Comparison of ENCODE assay signal across 25 cellular contexts in genomic region chr3:157602424-157602823, GRCh38.
DNase-seq lines count a peak whose midpoint lies in the region; ATAC-seq, FAIRE-seq and TF ChIP-seq lines count a peak whose summit lies in the region.
"Had no signal": no experiment of that assay in that cellular context is flagged by ENCODE, and none has a peak within 500 bp of the region (broad histone marks: within the 10 kb centered on the region; RNA-seq: fewer than 3 reads in every experiment).

No MANE protein-coding gene starts in this region.

- H3K23ac ChIP-seq in IMR-90 (ENCODE audit: low read depth, low read length): no peak overlapping the region
- no peak overlapping the region for H3K23ac ChIP-seq in H1 (ENCODE audit: insufficient read length)

- H3K79me2 ChIP-seq in HepG2 (ENCODE audit: insufficient read depth, low read length): no peaks in the 10 kb centered on the region
- H3K79me2 ChIP-seq in H1 (ENCODE audit: control insufficient read depth in 1 of 2, insufficient read depth in 2 of 2, low read length in 2 of 2): no peaks in the 10 kb centered on the region

- TF ChIP-seq CTCF in HepG2 (CRISPR knock-in tag; IDR thresholded peaks at IDR 0.05): no peak
- TF ChIP-seq CTCF in right lobe of liver (IDR thresholded peaks at IDR 0.05): no peak
- no peak for TF ChIP-seq CTCF in IMR-90 (conservative IDR thresholded peaks at IDR 0.05; ENCODE audit: low read depth, low read length)
- TF ChIP-seq CTCF in H1 (IDR thresholded peaks at IDR 0.05; ENCODE audit: control extremely low read depth in 1 of 3, insufficient read depth in 1 of 3, low read depth in 1 of 3, low read length in 3 of 3): no peak

- 3% methylated on average over 1 of the region's 1 CpG for WGBS in HepG2 (ENCODE audit: low lambda C conversion rate)
- 21% methylated on average over 1 of the region's 1 CpG for WGBS in right lobe of liver (ENCODE audit: insufficient coverage, low coverage, low lambda C conversion rate, missing lambda C conversion rate)
- WGBS in IMR-90 (ENCODE audit: extremely low coverage in 2 of 2, insufficient read length in 1 of 2), 2 experiments: no CpG with 5 or more reads among the region's 1 CpG
- 96% methylated on average over 1 of the region's 1 CpG; no CpG with 5 or more reads in 1 of the 2 experiments for WGBS in H1 (ENCODE audit: extremely low coverage in 1 of 2, insufficient coverage in 1 of 2, insufficient read length in 1 of 2, insufficient replicate concordance in 2 of 2, low coverage in 1 of 2, low lambda C conversion rate in 2 of 2, missing lambda C conversion rate in 1 of 2), 2 experiments

- H3K56ac ChIP-seq in IMR-90 (ENCODE audit: extremely low read depth, insufficient read depth, low read length): no peak overlapping the region
- H3K56ac ChIP-seq in H1 (replicated peaks; ENCODE audit: insufficient read length, low read depth, low read length): no peak overlapping the region

- H2BK20ac ChIP-seq in IMR-90 (ENCODE audit: low read depth, low read length) (no peak overlapping the region), H1 (ENCODE audit: low read length) (no peak overlapping the region)

- POLR2A ChIA-PET in HepG2 (lab: Yijun Ruan, JAX) (no interaction called here), IMR-90 (lab: Charles Lee; ENCODE audit: unreplicated experiment) (no interaction called here), H1 (lab: Charles Lee; ENCODE audit: partially characterized antibody) (no interaction called here)

- TF ChIP-seq POLR2A in HepG2 (IDR thresholded peaks at IDR 0.05; ENCODE audit: insufficient read depth in 1 of 2, low read depth in 2 of 2, low read length in 2 of 2) (no peak), right lobe of liver (IDR thresholded peaks at IDR 0.05) (no peak), IMR-90 (IDR thresholded peaks at IDR 0.05; ENCODE audit: low read depth, low read length) (no peak), H1 (IDR thresholded peaks at IDR 0.05; ENCODE audit: control extremely low read depth in 1 of 2, low read depth in 2 of 2, low read length in 2 of 2) (no peak)

- BruUV-seq in HepG2 (replicated peaks; lab: Mats Ljungman, UMichigan): no TSS peak
- BruUV-seq in IMR-90 (replicated peaks; lab: Mats Ljungman, UMichigan): no TSS peak

- H2BK12ac ChIP-seq in H1 (ENCODE audit: low read depth, low read length): no peak overlapping the region

- H2BK5ac ChIP-seq in IMR-90 (ENCODE audit: low read depth, low read length, poor library complexity, severe bottlenecking): no peak overlapping the region
- no peak overlapping the region for H2BK5ac ChIP-seq in H1 (ENCODE audit: low read depth, low read length)

- no peaks in the 10 kb centered on the region for H3K23me2 ChIP-seq in H1 (ENCODE audit: low read depth, low read length)

- ATAC-seq in HepG2 (no peak), right lobe of liver (no peak), IMR-90 (ENCODE audit: low read depth) (no peak)
- ATAC-seq: GM12878 had no signal

- H3K4me3 ChIP-seq in HepG2 (replicated peaks in 1 of 3; ENCODE audit: insufficient read depth in 1 of 3, low read depth in 2 of 3, low read length in 3 of 3): no peak overlapping the region
- H3K4me3 ChIP-seq in right lobe of liver: no peak overlapping the region
- no peak overlapping the region for H3K4me3 ChIP-seq in IMR-90 (ENCODE audit: insufficient read depth, low read depth, low read length)
- no peak overlapping the region for H3K4me3 ChIP-seq in H1 (ENCODE audit: extremely low read depth in 1 of 4, insufficient read depth in 2 of 4, low read depth in 3 of 4, low read length in 4 of 4)
- H3K4me3 ChIP-seq in effector memory CD4-positive, alpha-beta T cell (ENCODE audit: insufficient read depth, low read depth, low read length, poor library complexity, severe bottlenecking): no peak overlapping the region
- H3K4me3 ChIP-seq: BLaER1, GM12878 had no signal

- H3K9ac ChIP-seq in HepG2 (ENCODE audit: insufficient read depth, low read depth, low read length) (no peak overlapping the region), IMR-90 (ENCODE audit: low read depth, low read length) (no peak overlapping the region), H1 (replicated peaks in 1 of 4; ENCODE audit: extremely low read depth in 1 of 4, low read depth in 3 of 4, low read length in 3 of 4) (no peak overlapping the region)
- H3K9ac ChIP-seq: BLaER1 had no signal

- H2AFZ ChIP-seq in HepG2 (ENCODE audit: low read length) (no peak overlapping the region), IMR-90 (replicated peaks; ENCODE audit: low read length, poor library complexity) (no peak overlapping the region), H1 (ENCODE audit: low read length) (no peak overlapping the region)

- H2BK120ac ChIP-seq in IMR-90 (ENCODE audit: low read depth, low read length) (no peak overlapping the region), H1 (replicated peaks; ENCODE audit: low read depth, low read length) (no peak overlapping the region)

- H3K14ac ChIP-seq in IMR-90 (replicated peaks; ENCODE audit: low read depth, low read length) (no peak overlapping the region), H1 (ENCODE audit: insufficient read length) (no peak overlapping the region)

- H3K9me1 ChIP-seq in IMR-90 (ENCODE audit: insufficient read depth, low read length): no peaks in the 10 kb centered on the region

- in situ Hi-C loops in HepG2 (cut with HindIII; ENCODE audit: extremely low pct_ligation_motif_present, low pct_unique_long_range_greater_than_20kb): loop anchor here (25.0 kb wide), 1 partner anchor 935 kb away; no protein-coding TSS in a partner anchor
- in situ Hi-C loops in IMR-90 (cut with MboI; ENCODE audit: low sequenced_read_pairs): no loop called here

- no peak overlapping the region for H2AK9ac ChIP-seq in IMR-90 (replicated peaks; ENCODE audit: low read depth, low read length, poor library complexity)

- no peak for DNase-seq in HepG2 (ENCODE audit: low spot score)
- DNase-seq in right lobe of liver: no peak
- DNase-seq in IMR-90: no peak
- no peak for DNase-seq in H1 (ENCODE audit: low read depth in 1 of 2, low spot score in 2 of 2)
- DNase-seq in NCI-H2171 treated with DMSO at 0.1 percent for 48 hours (lab: John Stamatoyannopoulos, UW): no peak
- DNase-seq in effector memory CD4-positive, alpha-beta T cell: no peak
- DNase-seq: ACHN; BE2C; C1 segment of cervical spinal cord; CD4-positive, alpha-beta memory T cell; CD4-positive, CD25-positive, alpha-beta regulatory T cell; CD8-positive, alpha-beta memory T cell; COR-L47; DMS 273 treated with DMSO at 0.1 percent for 48 hours; DMS153; DMS53; DMS79; DND-41; EL; GDM1 had no signal

- CTCF ChIA-PET in HepG2 (lab: Yijun Ruan, JAX; ENCODE audit: low intra/inter-chr PET ratio, low total read pairs): no interaction called here
- CTCF ChIA-PET in IMR-90 (lab: Yijun Ruan, JAX): no interaction called here
- CTCF ChIA-PET in H1 (lab: Charles Lee; ENCODE audit: partially characterized antibody): interaction anchor here (1.1 to 2.6 kb wide), 3 partner anchors 10 to 29 kb away, joined by 3 to 9 read pairs (median 8); no protein-coding TSS in a partner anchor

- TF ChIP-seq EP300 in HepG2 (IDR thresholded peaks at IDR 0.05; ENCODE audit: low read depth in 2 of 2, low read length in 2 of 2) (no peak), HepG2 (CRISPR knock-in tag; IDR thresholded peaks at IDR 0.05; ENCODE audit: borderline replicate concordance) (no peak), H1 (IDR thresholded peaks at IDR 0.05; ENCODE audit: borderline replicate concordance in 1 of 2, low read depth in 2 of 2, low read length in 2 of 2) (no peak)

- no peaks in the 10 kb centered on the region for H3K36me3 ChIP-seq in HepG2 (replicated peaks in 1 of 2; ENCODE audit: control insufficient read depth in 1 of 2, insufficient read depth in 2 of 2, low read length in 2 of 2)
- no peaks in the 10 kb centered on the region for H3K36me3 ChIP-seq in right lobe of liver
- H3K36me3 ChIP-seq in IMR-90 (ENCODE audit: control insufficient read depth, insufficient read depth, low read length): no peaks in the 10 kb centered on the region
- no peaks in the 10 kb centered on the region for H3K36me3 ChIP-seq in H1 (ENCODE audit: control insufficient read depth in 2 of 4, insufficient read depth in 4 of 4, low read length in 3 of 4)
- no peaks in the 10 kb centered on the region for H3K36me3 ChIP-seq in effector memory CD4-positive, alpha-beta T cell (ENCODE audit: control insufficient read depth, insufficient read depth, low read length)
- H3K36me3 ChIP-seq: BE2C, BLaER1 had no signal

- no peak overlapping the region for H4K91ac ChIP-seq in IMR-90 (ENCODE audit: insufficient read depth, low read depth, low read length)
- no peak overlapping the region for H4K91ac ChIP-seq in H1 (replicated peaks; ENCODE audit: insufficient read length, low read length)

- no peak for TF ChIP-seq RAD21 in HepG2 (CRISPR knock-in tag; IDR thresholded peaks at IDR 0.05)
- no peak for TF ChIP-seq RAD21 in IMR-90 (IDR thresholded peaks at IDR 0.05; ENCODE audit: low read length)
- TF ChIP-seq RAD21 in H1 (IDR thresholded peaks at IDR 0.05 in 1 of 2, conservative IDR thresholded peaks at IDR 0.05 in 1 of 2; ENCODE audit: low read depth in 2 of 2, low read length in 2 of 2): no peak

- H4K8ac ChIP-seq in IMR-90 (ENCODE audit: low read depth in 2 of 2, low read length in 2 of 2) (no peak overlapping the region), H1 (ENCODE audit: extremely low read depth, insufficient read depth, low read length) (no peak overlapping the region)

- H3K4me1 ChIP-seq in HepG2 (ENCODE audit: insufficient read depth, low read length) (no peaks in the 10 kb centered on the region), right lobe of liver (no peaks in the 10 kb centered on the region), IMR-90 (ENCODE audit: control insufficient read depth, insufficient read depth, low read length) (no peaks in the 10 kb centered on the region), H1 (replicated peaks in 1 of 4; ENCODE audit: control insufficient read depth in 3 of 4, insufficient read depth in 4 of 4, low read length in 3 of 4) (no peaks in the 10 kb centered on the region)
- no peaks in the 10 kb centered on the region for H3K4me1 ChIP-seq in effector memory CD4-positive, alpha-beta T cell (ENCODE audit: control insufficient read depth, insufficient read depth, low read length, poor library complexity, severe bottlenecking)
- H3K4me1 ChIP-seq: BE2C had no signal

- H4K5ac ChIP-seq in IMR-90 (ENCODE audit: low read depth, low read length) (no peak overlapping the region), H1 (ENCODE audit: insufficient read length, low read depth, low read length) (no peak overlapping the region)

- H3K4me2 ChIP-seq in HepG2 (ENCODE audit: low read depth, low read length): no peak overlapping the region
- no peak overlapping the region for H3K4me2 ChIP-seq in IMR-90 (ENCODE audit: low read depth, low read length)
- no peak overlapping the region for H3K4me2 ChIP-seq in H1 (ENCODE audit: insufficient read depth in 1 of 2, low read depth in 2 of 2, low read length in 2 of 2)
- H3K4me2 ChIP-seq: BLaER1 had no signal

- H3K27ac ChIP-seq in HepG2 (ENCODE audit: extremely low read length, insufficient read depth, low read length) (no peak overlapping the region), right lobe of liver (no peak overlapping the region), IMR-90 (ENCODE audit: insufficient read depth, low read length) (no peak overlapping the region), H1 (ENCODE audit: low read depth, low read length) (no peak overlapping the region)
- no peak overlapping the region for H3K27ac ChIP-seq in effector memory CD4-positive, alpha-beta T cell (ENCODE audit: insufficient read depth, low read length, poor library complexity, severe bottlenecking)
- H3K27ac ChIP-seq: 22Rv1, BLaER1 had no signal

- H2AK5ac ChIP-seq in IMR-90 (ENCODE audit: low read depth, low read length): no peak overlapping the region
- no peak overlapping the region for H2AK5ac ChIP-seq in H1 (ENCODE audit: low read depth, low read length)

- intact Hi-C loops in HepG2 (cut with micrococcal nuclease; ENCODE audit: unreplicated experiment) (no loop called here), right lobe of liver (cut with DNase I) (no loop called here), IMR-90 (cut with micrococcal nuclease) (no loop called here)

- H3K27me3 ChIP-seq in HepG2 (ENCODE audit: control insufficient read depth in 1 of 2, insufficient read depth in 2 of 2, low read length in 2 of 2): no peaks in the 10 kb centered on the region
- H3K27me3 ChIP-seq in right lobe of liver: no peaks in the 10 kb centered on the region
- peaks cover 4% of the 10 kb centered on the region; the same call in 1 of the 2 replicates for H3K27me3 ChIP-seq in IMR-90 (ENCODE audit: control insufficient read depth, insufficient read depth, low read length)
- H3K27me3 ChIP-seq in H1 (replicated peaks in 1 of 4; ENCODE audit: control insufficient read depth in 3 of 4, extremely low read depth in 1 of 4, insufficient read depth in 3 of 4, low read length in 3 of 4): no peaks in the 10 kb centered on the region
- no peaks in the 10 kb centered on the region for H3K27me3 ChIP-seq in effector memory CD4-positive, alpha-beta T cell (replicated peaks; ENCODE audit: control insufficient read depth, insufficient read depth, low read length, poor library complexity, severe bottlenecking)
- H3K27me3 ChIP-seq: BE2C, BLaER1 had no signal

- no peaks in the 10 kb centered on the region for H3K9me3 ChIP-seq in HepG2 (ENCODE audit: low read length)
- no peaks in the 10 kb centered on the region for H3K9me3 ChIP-seq in right lobe of liver
- no peaks in the 10 kb centered on the region for H3K9me3 ChIP-seq in IMR-90 (ENCODE audit: control insufficient read depth, insufficient read depth, low read length)
- no peaks in the 10 kb centered on the region for H3K9me3 ChIP-seq in H1 (ENCODE audit: insufficient read depth in 2 of 2, low read depth in 1 of 2, low read length in 1 of 2)
- no peaks in the 10 kb centered on the region for H3K9me3 ChIP-seq in effector memory CD4-positive, alpha-beta T cell (ENCODE audit: control insufficient read depth, low read length)
- H3K9me3 ChIP-seq: BE2C, BLaER1 had no signal

- H3K18ac ChIP-seq in IMR-90 (ENCODE audit: low read depth, low read length) (no peak overlapping the region), H1 (ENCODE audit: extremely low read depth, low read length) (no peak overlapping the region)

- no peak for FAIRE-seq in HepG2 (lab: Jason Lieb, UNC)
- FAIRE-seq in H1 (lab: Jason Lieb, UNC): no peak
- FAIRE-seq: GM12878, GM12892, GM18507 had no signal

- H3K4ac ChIP-seq in IMR-90 (ENCODE audit: low read depth, low read length) (no peak overlapping the region), H1 (replicated peaks; ENCODE audit: insufficient read length, low read depth, low read length) (no peak overlapping the region)

- H4K20me1 ChIP-seq in HepG2 (ENCODE audit: insufficient read depth, low read length) (no peaks in the 10 kb centered on the region), IMR-90 (ENCODE audit: insufficient read depth, low read length) (no peaks in the 10 kb centered on the region), H1 (replicated peaks in 1 of 2; ENCODE audit: control insufficient read depth in 1 of 2, insufficient read depth in 2 of 2, low read length in 2 of 2) (no peaks in the 10 kb centered on the region)
- H4K20me1 ChIP-seq: BLaER1 had no signal

- H2BK15ac ChIP-seq in IMR-90 (ENCODE audit: low read depth, low read length): no peak overlapping the region
- no peak overlapping the region for H2BK15ac ChIP-seq in H1 (ENCODE audit: low read length)

- dilution Hi-C loops in IMR-90 (cut with HindIII; ENCODE audit: low sequenced_read_pairs, unreplicated experiment): no loop called here

- H3K79me1 ChIP-seq in IMR-90 (ENCODE audit: low read depth in 1 of 2, low read length in 2 of 2) (no peaks in the 10 kb centered on the region), H1 (ENCODE audit: low read depth, low read length) (no peaks in the 10 kb centered on the region)

Comparison
In these comparisons a context has a peak if more than half of its experiments do, and no peak if none do; other contexts are left out.
1. Of the 41 proteins assayed by ChIP-seq in both HepG2 and H1: peak only in HepG2: none; only in H1: none; in both: MAFK; in neither: 40.